ENCODE assay signal across 14 cellular contexts in the genomic region with DNA sequence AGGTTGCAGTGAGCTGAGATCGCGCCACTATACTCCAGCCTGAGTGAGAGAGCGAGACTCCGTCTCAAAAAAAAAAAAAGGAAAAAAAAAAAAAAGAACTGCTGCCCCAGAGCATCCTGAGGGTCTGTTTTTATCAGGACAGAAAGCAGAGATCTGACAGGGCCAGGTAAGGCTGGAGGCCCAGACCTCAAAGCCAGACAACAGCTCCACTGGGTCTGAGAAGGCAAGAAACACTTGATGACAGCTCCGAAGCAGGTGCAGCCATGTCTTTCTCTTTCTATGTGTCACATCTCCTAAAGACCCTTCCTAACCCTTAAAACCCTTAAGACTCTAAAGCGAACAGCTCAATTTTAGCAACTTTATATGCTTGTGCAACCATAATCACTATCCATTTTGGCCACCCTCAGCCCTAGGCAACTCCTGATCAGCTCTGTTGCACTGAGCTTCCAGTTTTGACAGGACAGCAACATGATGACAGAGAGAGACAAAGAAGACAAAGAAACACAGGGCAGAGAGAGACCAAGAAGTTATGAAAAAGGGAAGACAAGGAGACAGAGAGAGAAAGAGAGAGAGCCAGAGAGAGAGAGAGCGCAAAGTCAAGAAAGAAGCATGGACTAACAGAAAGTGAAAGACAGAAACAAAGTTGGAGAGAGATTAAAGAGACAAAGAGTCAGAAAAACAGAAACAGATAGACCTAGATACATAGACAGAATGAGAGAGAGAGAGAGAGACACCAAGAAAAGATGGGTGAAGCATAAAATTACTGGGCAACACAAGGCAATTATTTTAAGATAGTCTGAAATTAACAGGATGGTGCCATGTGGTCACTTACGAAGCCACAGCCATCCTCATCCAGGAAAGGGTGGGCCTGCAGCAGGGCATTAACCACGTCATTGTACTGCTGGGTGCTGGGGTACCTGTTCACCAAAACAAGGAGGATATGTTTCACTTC. TPM values are rescaled to one million over a fixed set of nuclear protein-coding genes. Genes with fewer than 3 reads are reported as not detected.
A peak's percentile ranks its signal among the peaks of the same experiment; 100 is the strongest.
DNase-seq lines count a peak whose midpoint lies in the region; ATAC-seq and TF ChIP-seq lines count a peak whose summit lies in the region.
"Had no signal": no experiment of that assay in that cellular context is flagged by ENCODE, and none has a peak within 500 bp of the region (broad histone marks: within the 10 kb centered on the region; RNA-seq: fewer than 3 reads in every experiment).

No MANE protein-coding gene starts in this region.

- H3K36me3 ChIP-seq in neuronal stem cell (replicated peaks in 1 of 2; ENCODE audit: control insufficient read depth in 2 of 2, insufficient read depth in 2 of 2, low read length in 2 of 2) (no peaks in the 10 kb centered on the region), A673 (ENCODE audit: insufficient read depth, low read length, poor library complexity, severe bottlenecking) (no peaks in the 10 kb centered on the region)
- H3K36me3 ChIP-seq: suprapubic skin had no signal

- CTCF ChIA-PET in A673 (lab: Charles Lee), result no interaction called here

- H2BK15ac ChIP-seq in neuronal stem cell (ENCODE audit: low read length), result no peak overlapping the region

- DNase-seq in GM12865 (ENCODE audit: low read depth) (peak; percentile 13), neuronal stem cell (ENCODE audit: low spot score) (no peak), NCI-H2081 treated with DMSO at 0.1 percent for 48 hours (lab: John Stamatoyannopoulos, UW) (no peak), A673 (ENCODE audit: low spot score) (no peak), DMS153 (lab: John Stamatoyannopoulos, UW) (no peak)
- DNase-seq: KG1, left cardiac atrium, NCI-H446 treated with DMSO at 0.1 percent for 48 hours, RPMI8226 had no signal

- H3K36me3 Mint-ChIP-seq in IgD-negative memory B cell, result no peaks in the 10 kb centered on the region
- H3K36me3 Mint-ChIP-seq in activated naive CD4-positive, alpha-beta T cell treated with anti-CD3 and anti-CD28 coated beads, Interleukin-2, amount 50 U/mL, for 24 hours, result peaks cover 17% of the 10 kb centered on the region

- TF ChIP-seq CTCF in GM12865 (IDR thresholded peaks at IDR 0.05; ENCODE audit: insufficient read depth, low read depth, low read length, missing control alignments) (no peak), A673 (conservative IDR thresholded peaks at IDR 0.05; ENCODE audit: low read depth, low read length) (no peak)

- H4K8ac ChIP-seq in neuronal stem cell (ENCODE audit: low read depth, low read length), result no peak overlapping the region

- peak overlapping the region in 2 of 4 donors; percentile 25 to 69 for H3K4me3 Mint-ChIP-seq in IgD-negative memory B cell
- peak overlapping the region; percentile 43 for H3K4me3 Mint-ChIP-seq in activated naive CD4-positive, alpha-beta T cell treated with anti-CD3 and anti-CD28 coated beads, Interleukin-2, amount 50 U/mL, for 24 hours

- H2AFZ ChIP-seq in neuronal stem cell (ENCODE audit: low read length), result peak overlapping the region; percentile 81

- no TSS peak for BruUV-seq in A673 (replicated peaks; lab: Mats Ljungman, UMichigan)

- H3K27ac Mint-ChIP-seq in IgD-negative memory B cell, result peak overlapping the region in 2 of 3 donors; percentile 3 to 89
- peak overlapping the region; percentile 73 for H3K27ac Mint-ChIP-seq in activated naive CD4-positive, alpha-beta T cell treated with anti-CD3 and anti-CD28 coated beads, Interleukin-2, amount 50 U/mL, for 24 hours

- H3K27me3 Mint-ChIP-seq in IgD-negative memory B cell, result no peaks in the 10 kb centered on the region
- no peaks in the 10 kb centered on the region for H3K27me3 Mint-ChIP-seq in activated naive CD4-positive, alpha-beta T cell treated with anti-CD3 and anti-CD28 coated beads, Interleukin-2, amount 50 U/mL, for 24 hours

- no peak overlapping the region for H3K27ac ChIP-seq in neuronal stem cell (replicated peaks; ENCODE audit: low read length)
- H3K27ac ChIP-seq in A673 (ENCODE audit: low read depth, low read length, poor library complexity, severe bottlenecking), result no peak overlapping the region
- H3K27ac ChIP-seq: suprapubic skin had no signal

- H2AK5ac ChIP-seq in neuronal stem cell (ENCODE audit: low read depth, low read length), result no peak overlapping the region

- no peaks in the 10 kb centered on the region for H3K9me3 ChIP-seq in neuronal stem cell (replicated peaks in 1 of 2; ENCODE audit: control insufficient read depth in 2 of 2, insufficient read depth in 1 of 2, low read depth in 1 of 2, low read length in 2 of 2)
- H3K9me3 ChIP-seq in A673 (ENCODE audit: low read depth, low read length, poor library complexity, severe bottlenecking), result no peaks in the 10 kb centered on the region
- H3K9me3 ChIP-seq: suprapubic skin had no signal

- WGBS in neuronal stem cell (ENCODE audit: extremely low coverage in 2 of 2, insufficient read length in 2 of 2, insufficient replicate concordance in 1 of 2), 2 donors, result no CpG with 5 or more reads among the region's 9 CpGs

- H3K79me1 ChIP-seq in neuronal stem cell (ENCODE audit: low read depth, low read length), result no peaks in the 10 kb centered on the region

- H3K4me1 ChIP-seq in neuronal stem cell (ENCODE audit: control insufficient read depth in 2 of 2, insufficient read depth in 1 of 2, low read depth in 1 of 2, low read length in 2 of 2) (peaks cover 0 to 2% of the 10 kb centered on the region in 2 donors), A673 (ENCODE audit: insufficient read depth, low read length, poor library complexity, severe bottlenecking) (no peaks in the 10 kb centered on the region)
- H3K4me1 ChIP-seq: suprapubic skin had no signal

- no peak overlapping the region for H4K91ac ChIP-seq in neuronal stem cell (ENCODE audit: low read depth, low read length, poor library complexity)

- H3K14ac ChIP-seq in neuronal stem cell (ENCODE audit: low read length), result no peak overlapping the region

- no peak overlapping the region for H2BK12ac ChIP-seq in neuronal stem cell (ENCODE audit: low read length)

- H3K23ac ChIP-seq in neuronal stem cell (ENCODE audit: low read depth, low read length, poor library complexity), result no peak overlapping the region

- no peak overlapping the region for H3K9ac ChIP-seq in neuronal stem cell (ENCODE audit: low read depth, low read length, poor library complexity)

- no peak overlapping the region for H3K18ac ChIP-seq in neuronal stem cell (ENCODE audit: low read length)

- H3K4ac ChIP-seq in neuronal stem cell (ENCODE audit: low read length), result no peak overlapping the region

- peaks cover 0 to 10% (median 8%) of the 10 kb centered on the region in 3 donors for H3K4me1 Mint-ChIP-seq in IgD-negative memory B cell
- H3K4me1 Mint-ChIP-seq in activated naive CD4-positive, alpha-beta T cell treated with anti-CD3 and anti-CD28 coated beads, Interleukin-2, amount 50 U/mL, for 24 hours, result peaks cover 46% of the 10 kb centered on the region

- no peak overlapping the region for H2BK5ac ChIP-seq in neuronal stem cell (ENCODE audit: low read length)

- no peak overlapping the region for H3K4me2 ChIP-seq in neuronal stem cell (ENCODE audit: insufficient read depth, low read length, poor library complexity, severe bottlenecking)

- POLR2A ChIA-PET in A673 (lab: Charles Lee; ENCODE audit: low non-redundant PET), result no interaction called here

- no peak for ATAC-seq in HG02970 (IDR thresholded peaks at IDR 0.05; ENCODE audit: low FRiP score, unreplicated experiment)
- ATAC-seq: HCT116, left cardiac atrium had no signal

- intact Hi-C loops in A673 (cut with micrococcal nuclease; ENCODE audit: unreplicated experiment), result no loop called here

- H3K27me3 ChIP-seq in neuronal stem cell (ENCODE audit: control insufficient read depth in 3 of 3, insufficient read depth in 3 of 3, low read depth in 1 of 3, low read length in 3 of 3) (no peaks in the 10 kb centered on the region), A673 (replicated peaks; ENCODE audit: insufficient read depth, low read depth, low read length, poor library complexity) (no peaks in the 10 kb centered on the region)
- H3K27me3 ChIP-seq: suprapubic skin had no signal

- no peak overlapping the region for H3K4me3 ChIP-seq in GM12865 (ENCODE audit: low read depth, low read length)
- no peak overlapping the region for H3K4me3 ChIP-seq in neuronal stem cell (ENCODE audit: low read length in 2 of 2)
- H3K4me3 ChIP-seq in A673 (ENCODE audit: low read depth, low read length, poor library complexity, severe bottlenecking), result no peak overlapping the region
- H3K4me3 ChIP-seq: suprapubic skin had no signal

- H2BK120ac ChIP-seq in neuronal stem cell (ENCODE audit: low read depth, low read length), result no peak overlapping the region

- H3K9me3 Mint-ChIP-seq in IgD-negative memory B cell, result no peaks in the 10 kb centered on the region
- no peaks in the 10 kb centered on the region for H3K9me3 Mint-ChIP-seq in activated naive CD4-positive, alpha-beta T cell treated with anti-CD3 and anti-CD28 coated beads, Interleukin-2, amount 50 U/mL, for 24 hours

RNA-seq across cellular contexts. Expression of a gene that starts 39.2 kb away (rescaled TPM):
- 7.1 TPM for polyA plus RNA-seq in IgD-negative memory B cell
- 0.08 TPM for polyA plus RNA-seq in neuronal stem cell (2013, experiment 1 of 2)
- 0.04 TPM for polyA plus RNA-seq in neuronal stem cell (2013, experiment 2 of 2)
- total RNA-seq in A673 (2021), result not detected in 2 replicates
